8 cellular contexts compared by ENCODE assay signal in the genomic region with DNA sequence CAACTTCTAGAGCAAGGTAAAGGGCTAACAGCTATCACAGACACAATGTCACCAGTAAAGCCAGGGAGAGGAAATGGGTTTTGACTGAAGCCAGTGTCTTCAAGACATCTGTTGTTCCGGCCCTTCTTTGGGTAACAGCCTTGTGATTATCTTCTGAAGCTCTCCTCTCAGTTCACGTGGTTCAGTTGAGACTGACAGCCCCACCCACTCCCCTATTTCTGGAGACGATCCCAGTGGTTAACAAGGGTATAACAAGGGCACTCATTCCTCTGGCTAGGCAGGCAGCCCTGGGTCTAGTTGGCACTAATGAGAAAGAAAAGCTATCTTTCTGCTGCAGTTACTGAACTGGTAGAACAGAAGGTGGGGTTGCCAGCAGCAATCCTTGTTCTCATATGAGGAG. TPM values are rescaled to one million over a fixed set of nuclear protein-coding genes. Genes with fewer than 3 reads are reported as not detected.
A peak's percentile ranks its signal among the peaks of the same experiment; 100 is the strongest.
DNase-seq lines count a peak whose midpoint lies in the region; ATAC-seq, FAIRE-seq and TF ChIP-seq lines count a peak whose summit lies in the region.

No MANE protein-coding gene starts in this region.

- ATAC-seq in GM21526 (IDR thresholded peaks at IDR 0.05; ENCODE audit: low FRiP score, unreplicated experiment), result peak; percentile 76

- in situ Hi-C loops in G401 (cut with HindIII; ENCODE audit: low sequenced_read_pairs), result no loop called here

- H3K27ac ChIP-seq in HUES48 (ENCODE audit: low read depth, low read length), result peak overlapping the region; percentile 33
- H3K27ac ChIP-seq in iPS-20b (ENCODE audit: low read length), result no peak overlapping the region

- H3K36me3 ChIP-seq in HUES48 (ENCODE audit: control insufficient read depth, insufficient read depth, low read length) (no peaks in the 10 kb centered on the region), iPS-20b (ENCODE audit: insufficient read depth, low read depth, low read length) (0 out of 2 replicates have a peak, but pooled peaks cover 3% of the 10 kb centered on the region)

- TF ChIP-seq CTCF in D721Med (IDR thresholded peaks at IDR 0.05; ENCODE audit: insufficient read depth, missing control alignments), result no peak

- peaks cover 67% of the 10 kb centered on the region for H3K4me1 ChIP-seq in HUES48 (ENCODE audit: control insufficient read depth, insufficient read depth, low read length)
- H3K4me1 ChIP-seq in iPS-20b (ENCODE audit: insufficient read depth, low read length), result peaks cover 46% of the 10 kb centered on the region

- H3K4me3 ChIP-seq in HUES48 (ENCODE audit: low read depth, low read length) (no peak overlapping the region), iPS-20b (ENCODE audit: low read length) (peak overlapping the region; percentile 10; the same call in 1 of the 2 replicates)

- no peak for FAIRE-seq in D721Med (lab: Jason Lieb, UNC)

- H3K9ac ChIP-seq in HUES48 (ENCODE audit: low read depth, low read length) (no peak overlapping the region), iPS-20b (ENCODE audit: low read depth, low read length) (no peak overlapping the region)

- peak; percentile 55 for DNase-seq in G401 (ENCODE audit: low spot score)
- peak in 4 of 5 experiments; percentile 23 to 89 (median 64) for DNase-seq in T-helper 2 cell
- peak in 46 of 58 donors; percentile 6 to 69 (median 42) for DNase-seq in anterior cingulate cortex (lab: John Stamatoyannopoulos, UW)
- DNase-seq in stimulated activated CD4-positive, alpha-beta T cell treated with anti-CD3 and anti-CD28 coated beads, Interleukin-2, amount 100 ng/mL, for 24 hours, result peak; percentile 56 to 62
- DNase-seq in D721Med (ENCODE audit: insufficient read length, low spot score), result no peak

- H3K27me3 ChIP-seq in HUES48 (ENCODE audit: control insufficient read depth, insufficient read depth, low read length), result no peaks in the 10 kb centered on the region
- H3K27me3 ChIP-seq in iPS-20b (ENCODE audit: insufficient read depth, low read length), result no peaks in the 10 kb centered on the region

- H3K9me3 ChIP-seq in HUES48 (ENCODE audit: control insufficient read depth, insufficient read depth, low read length), result no peaks in the 10 kb centered on the region
- H3K9me3 ChIP-seq in iPS-20b (ENCODE audit: insufficient read depth, low read depth, low read length), result no peaks in the 10 kb centered on the region

RNA-seq across cellular contexts. Expression of a gene that starts 6.9 kb away (rescaled TPM):
- 10.4 and 13.6 TPM in 2 replicates for total RNA-seq in G401 (2014; rRNA removed; shearing (Covaris generic))

RNA-seq across cellular contexts. Expression of a gene that starts 53.5 kb away (rescaled TPM):
- total RNA-seq in G401 (2014; rRNA removed; shearing (Covaris generic)), result 5.5 and 7.9 TPM in 2 replicates
